26 cellular contexts compared by ENCODE assay signal in genomic region chr1:94399449-94399848, GRCh38. TPM values are rescaled to one million over a fixed set of nuclear protein-coding genes. Genes with fewer than 3 reads are reported as not detected.
DNase-seq lines count a peak whose midpoint lies in the region; ATAC-seq, FAIRE-seq and TF ChIP-seq lines count a peak whose summit lies in the region.
"Had no signal": no experiment of that assay in that cellular context is flagged by ENCODE, and none has a peak within 500 bp of the region (broad histone marks: within the 10 kb centered on the region; RNA-seq: fewer than 3 reads in every experiment).

No MANE protein-coding gene starts in this region.

- peak; percentile 87 for FAIRE-seq in endometrium (lab: Jason Lieb, UNC)
- FAIRE-seq: A549, GM12878, GM19239, H54 had no signal

- whole genome bisulfite sequencing in smooth muscle cell (ENCODE audit: low lambda C conversion rate): 93% methylated on average over 3 of the region's 3 CpGs

- TF ChIP-seq CTCF in DND-41 (IDR thresholded peaks at IDR 0.05; ENCODE audit: borderline replicate concordance, extremely low read depth, low read length, poor library complexity, severe bottlenecking) (no peak), Loucy (conservative IDR thresholded peaks at IDR 0.05; ENCODE audit: low read length) (no peak), fibroblast of villous mesenchyme (IDR thresholded peaks at IDR 0.05; ENCODE audit: insufficient read depth, low read depth, low read length) (no peak), Calu3 (IDR thresholded peaks at IDR 0.05; ENCODE audit: unreplicated experiment) (no peak), smooth muscle cell (IDR thresholded peaks at IDR 0.05; ENCODE audit: borderline replicate concordance, insufficient read depth, poor library complexity, severe bottlenecking) (no peak)

- H3K9ac ChIP-seq in DND-41 (ENCODE audit: low read depth, low read length) (no peak overlapping the region), Loucy (ENCODE audit: low read depth, low read length, poor library complexity, severe bottlenecking) (no peak overlapping the region), smooth muscle cell (ENCODE audit: low read depth) (no peak overlapping the region)
- H3K9ac ChIP-seq: BLaER1 treated with 17β-estradiol and CSF1 and Interleukin-3, amounts not matched to agents 10 nM and 100 nM had no signal

- ATAC-seq in DND-41 (ENCODE audit: insufficient read depth, low read depth): no peak
- ATAC-seq in left lobe of liver: no peak
- ATAC-seq: A549, GM12878 had no signal

- peaks cover 26% of the 10 kb centered on the region for H3K4me1 Mint-ChIP-seq in Calu3 (ENCODE audit: low read depth, unreplicated experiment)

- DNase-seq in DND-41: no peak
- DNase-seq in fibroblast of villous mesenchyme (ENCODE audit: low read depth): peak; percentile 21
- DNase-seq in dermis blood vessel endothelial cell: no peak
- DNase-seq in left lobe of liver (ENCODE audit: low spot score): no peak
- no peak for DNase-seq in Calu3
- DNase-seq in smooth muscle cell (lab: John Stamatoyannopoulos, UW; ENCODE audit: unreplicated experiment): no peak
- DNase-seq: 8988T; ACHN; AML-193; BE2C; CD4-positive, alpha-beta T cell; COR-L47; DMS153; EL; GDM1; GOT3; HFFc6 had no signal

- H3K27ac Mint-ChIP-seq in Calu3 (ENCODE audit: unreplicated experiment): no peak overlapping the region
- H3K27ac Mint-ChIP-seq: CD4-positive, alpha-beta T cell; HFFc6 had no signal

- H3F3A ChIP-seq in Loucy (ENCODE audit: low read depth) (no peaks in the 10 kb centered on the region), smooth muscle cell (ENCODE audit: low read depth) (no peaks in the 10 kb centered on the region)

- H3K4me3 Mint-ChIP-seq in Calu3 (ENCODE audit: low read depth, unreplicated experiment): no peak overlapping the region
- H3K4me3 Mint-ChIP-seq: CD14-positive monocyte; CD4-positive, alpha-beta T cell; HFFc6 had no signal

- no peaks in the 10 kb centered on the region for H3K9me2 ChIP-seq in Loucy (replicated peaks; ENCODE audit: low read depth, low read length)

- H3K36me3 ChIP-seq in DND-41 (ENCODE audit: insufficient read depth, low read length) (no peaks in the 10 kb centered on the region), Loucy (ENCODE audit: insufficient read depth, low read length) (no peaks in the 10 kb centered on the region), smooth muscle cell (ENCODE audit: low read depth) (no peaks in the 10 kb centered on the region)
- H3K36me3 ChIP-seq: BE2C; BLaER1 treated with 17β-estradiol and CSF1 and Interleukin-3, amounts not matched to agents 10 nM and 100 nM; HAP-1 had no signal

- H4K20me1 ChIP-seq in DND-41 (ENCODE audit: insufficient read depth, low read length) (no peaks in the 10 kb centered on the region), Loucy (ENCODE audit: insufficient read depth, low read length, poor library complexity, severe bottlenecking) (no peaks in the 10 kb centered on the region), smooth muscle cell (ENCODE audit: low read depth) (no peaks in the 10 kb centered on the region)
- H4K20me1 ChIP-seq: BLaER1 treated with 17β-estradiol and CSF1 and Interleukin-3, amounts not matched to agents 10 nM and 100 nM had no signal

- H3K9me3 Mint-ChIP-seq in Calu3 (ENCODE audit: low read depth, unreplicated experiment): no peaks in the 10 kb centered on the region
- H3K9me3 Mint-ChIP-seq: CD14-positive monocyte; CD4-positive, alpha-beta T cell; HFFc6 had no signal

- H3K4me1 ChIP-seq in DND-41 (ENCODE audit: insufficient read depth, low read length) (no peaks in the 10 kb centered on the region), Loucy (ENCODE audit: insufficient read depth, low read length, poor library complexity, severe bottlenecking) (no peaks in the 10 kb centered on the region), smooth muscle cell (ENCODE audit: low read depth) (no peaks in the 10 kb centered on the region)
- H3K4me1 ChIP-seq: BE2C, HAP-1 had no signal

- CTCF ChIA-PET in Calu3 (lab: Charles Lee): no interaction called here

- 0 out of 2 replicates have a peak overlapping the region, but pooled peaks have one; percentile 25 for H2AFZ ChIP-seq in DND-41 (ENCODE audit: low read depth, low read length)
- H2AFZ ChIP-seq in Loucy (ENCODE audit: low read length): peak overlapping the region; percentile 42
- no peak overlapping the region for H2AFZ ChIP-seq in smooth muscle cell (ENCODE audit: low read depth)

- H3K4me2 ChIP-seq in DND-41 (ENCODE audit: insufficient read depth, low read length) (no peak overlapping the region), Loucy (ENCODE audit: low read depth, low read length, poor library complexity, severe bottlenecking) (no peak overlapping the region), smooth muscle cell (no peak overlapping the region)
- H3K4me2 ChIP-seq: A549; BLaER1 treated with 17β-estradiol and CSF1 and Interleukin-3, amounts not matched to agents 10 nM and 100 nM had no signal

- H3K4me3 ChIP-seq in DND-41 (ENCODE audit: low read depth in 1 of 2, low read length in 2 of 2) (no peak overlapping the region), Loucy (ENCODE audit: low read length, poor library complexity, severe bottlenecking) (no peak overlapping the region), fibroblast of villous mesenchyme (ENCODE audit: low read depth, low read length) (no peak overlapping the region), smooth muscle cell (no peak overlapping the region)
- H3K4me3 ChIP-seq: A549; BLaER1 treated with 17β-estradiol and CSF1 and Interleukin-3, amounts not matched to agents 10 nM and 100 nM; GM12878; HAP-1 had no signal

- no peaks in the 10 kb centered on the region for H3K9me3 ChIP-seq in DND-41 (ENCODE audit: insufficient read depth, low read length, severe bottlenecking)
- no peaks in the 10 kb centered on the region for H3K9me3 ChIP-seq in Loucy (ENCODE audit: insufficient read depth, low read depth, low read length)
- no peaks in the 10 kb centered on the region for H3K9me3 ChIP-seq in smooth muscle cell (replicated peaks; ENCODE audit: low read depth)
- H3K9me3 ChIP-seq: A549; BE2C; BLaER1 treated with 17β-estradiol and CSF1 and Interleukin-3, amounts not matched to agents 10 nM and 100 nM; HAP-1 had no signal

- intact Hi-C loops in Calu3 (cut with micrococcal nuclease; ENCODE audit: unreplicated experiment): no loop called here

- H3K27ac ChIP-seq in DND-41 (ENCODE audit: low read length) (no peak overlapping the region), smooth muscle cell (ENCODE audit: low read depth) (no peak overlapping the region)
- H3K27ac ChIP-seq: A549; BLaER1 treated with 17β-estradiol and CSF1 and Interleukin-3, amounts not matched to agents 10 nM and 100 nM had no signal

- no TSS peak for BruUV-seq in Calu3 (replicated peaks; lab: Mats Ljungman, UMichigan)

- H3K79me2 ChIP-seq in DND-41 (ENCODE audit: insufficient read depth, low read length) (no peaks in the 10 kb centered on the region), Loucy (ENCODE audit: insufficient read depth, low read length) (no peaks in the 10 kb centered on the region), smooth muscle cell (ENCODE audit: low read depth) (no peaks in the 10 kb centered on the region)

- no peaks in the 10 kb centered on the region for H3K27me3 Mint-ChIP-seq in Calu3 (ENCODE audit: unreplicated experiment)
- H3K27me3 Mint-ChIP-seq: CD4-positive, alpha-beta T cell had no signal

- H3K27me3 ChIP-seq in DND-41 (ENCODE audit: insufficient read depth, low read length, poor library complexity): no peaks in the 10 kb centered on the region
- H3K27me3 ChIP-seq in Loucy (ENCODE audit: insufficient read depth, low read length, poor library complexity, severe bottlenecking): no peaks in the 10 kb centered on the region
- no peaks in the 10 kb centered on the region for H3K27me3 ChIP-seq in smooth muscle cell (ENCODE audit: low read depth)
- H3K27me3 ChIP-seq: BE2C; BLaER1 treated with 17β-estradiol and CSF1 and Interleukin-3, amounts not matched to agents 10 nM and 100 nM had no signal

- no peaks in the 10 kb centered on the region for H3K36me3 Mint-ChIP-seq in Calu3 (ENCODE audit: insufficient read depth, unreplicated experiment)
- H3K36me3 Mint-ChIP-seq: CD14-positive monocyte had no signal

RNA-seq across cellular contexts. Expression of gene ABCD3, which starts 18.7 kb away (rescaled TPM):
- 30.0 and 44.0 TPM in 2 replicates for total RNA-seq in fibroblast of villous mesenchyme
- 36.9 and 53.0 TPM in 2 replicates for total RNA-seq in dermis blood vessel endothelial cell
- 60.8 TPM for total RNA-seq in left lobe of liver
- 51.0 and 59.3 TPM in 2 replicates for total RNA-seq in Calu3 (2022)
- total RNA-seq in smooth muscle cell: 42.4 and 61.8 TPM in 2 replicates
- 22.5 and 23.2 TPM in 2 replicates for polyA plus RNA-seq in smooth muscle cell
